In genomic region chr11:115769891-115770290, GRCh38 we compare ENCODE assay signal across 22 cellular contexts.
"Had no signal": no experiment of that assay in that cellular context is flagged by ENCODE, and none has a peak within 500 bp of the region (broad histone marks: within the 10 kb centered on the region; RNA-seq: fewer than 3 reads in every experiment).

No MANE protein-coding gene starts in this region.

- H3K27ac ChIP-seq: HL-60, KMS-11, SJSA1, SK-N-MC had no signal

- H3K4me1 Mint-ChIP-seq: IgD-negative memory B cell had no signal

- H3K4me3 ChIP-seq: K562, SJSA1, SK-N-MC had no signal

- H3K4me1 ChIP-seq: SJSA1 had no signal

- H3K27me3 ChIP-seq: SJSA1 had no signal

- H3K36me3 ChIP-seq: SJSA1 had no signal

- H3K9me3 ChIP-seq: SJSA1 had no signal

- DNase-seq: Kasumi-1, MV-4-11, NCI-H1048, NCI-H1105, NCI-H1417, NCI-H1436 treated with DMSO at 0.1 percent for 48 hours, NCI-H1694, NCI-H187 treated with DMSO at 0.1 percent for 48 hours, NCI-H2029 treated with DMSO at 0.1 percent for 48 hours, NCI-H226, NCI-H524, NCI-H526 treated with DMSO at 0.1 percent for 48 hours, NCI-H748 treated with DMSO at 0.1 percent for 48 hours, Right ventricle myocardium superior, RPMI8226, SIG-M5 had no signal

- H3K9me3 Mint-ChIP-seq: IgD-negative memory B cell had no signal

- H3K4me3 Mint-ChIP-seq: IgD-negative memory B cell had no signal

- H3K27ac Mint-ChIP-seq: IgD-negative memory B cell had no signal
